Comparison of ENCODE assay signal across 1 cellular context in genomic region chr16:67966549-67967182, GRCh38.
TF ChIP-seq lines count a peak whose summit lies in the region.

No MANE protein-coding gene starts in this region.

TF ChIP-seq in HCT116, 20 proteins besides CTCF, POLR2A, EP300 and RAD21 (continued from another document):
- TF ChIP-seq MAX (IDR thresholded peaks at IDR 0.05) (no peak), YY1 (IDR thresholded peaks at IDR 0.05; ENCODE audit: extremely low read depth, insufficient replicate concordance, low read depth, low read length) (no peak), TCF7L2 (IDR thresholded peaks at IDR 0.05; ENCODE audit: borderline replicate concordance, extremely low read depth, insufficient read depth, insufficient read length) (no peak), EZH2phosphoT487 (IDR thresholded peaks at IDR 0.05; ENCODE audit: borderline replicate concordance) (no peak), SRF (IDR thresholded peaks at IDR 0.05; ENCODE audit: low read depth) (no peak), EGR1 (IDR thresholded peaks at IDR 0.05; ENCODE audit: low read depth) (no peak), ZNF274 (IDR thresholded peaks at IDR 0.05; ENCODE audit: low read depth, low read length) (no peak), CEBPB (IDR thresholded peaks at IDR 0.05; ENCODE audit: low read depth) (no peak), ZBTB33 (IDR thresholded peaks at IDR 0.05; ENCODE audit: extremely low read depth, insufficient replicate concordance, low read length) (no peak), SP1 (IDR thresholded peaks at IDR 0.05; ENCODE audit: low read depth) (no peak)
TF ChIP-seq in HCT116: peak in this region for 0.
